ENCODE assay signal across 8 cellular contexts in the genomic region with DNA sequence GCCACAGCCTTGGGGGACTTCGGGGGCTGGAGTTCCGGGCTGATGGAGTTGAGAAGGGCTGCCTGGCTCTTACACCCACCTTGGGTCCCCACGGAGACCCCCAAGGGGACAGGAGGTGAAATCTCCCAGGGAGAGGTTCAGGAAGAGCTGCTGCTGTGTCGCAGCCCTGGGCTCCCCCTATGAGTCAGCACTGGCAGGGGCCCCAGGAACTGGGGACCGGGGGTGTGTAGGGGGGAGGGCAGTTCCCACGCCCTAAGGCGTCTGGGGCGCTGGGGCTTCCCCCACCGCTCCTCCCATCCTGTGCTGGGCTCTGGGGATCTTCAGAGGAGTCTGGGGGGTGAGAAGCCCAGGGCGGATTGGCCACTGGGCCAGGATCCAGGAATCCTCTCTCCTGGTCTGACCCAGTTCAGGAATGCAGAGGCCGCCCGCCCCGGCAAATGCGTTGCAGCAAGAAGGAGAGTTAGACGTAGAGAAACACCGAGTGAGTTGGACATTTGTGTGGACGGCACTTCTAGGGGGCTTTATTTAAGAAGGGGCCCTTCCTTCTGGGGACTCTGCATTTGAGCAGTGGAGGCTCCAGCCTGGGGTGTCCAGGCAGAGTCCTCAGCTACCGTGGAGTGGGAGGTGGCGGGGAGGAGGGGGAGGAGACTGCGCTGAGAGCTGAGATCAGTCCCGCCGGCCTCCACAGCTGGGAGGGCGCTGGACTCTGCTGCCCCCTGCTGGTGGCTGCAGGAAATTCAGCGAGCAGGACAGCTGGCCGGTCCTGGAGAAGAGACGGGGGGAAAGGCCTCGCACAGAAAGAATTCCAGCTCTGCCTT. TPM values are rescaled to one million over a fixed set of nuclear protein-coding genes. Genes with fewer than 3 reads are reported as not detected.
A peak's percentile ranks its signal among the peaks of the same experiment; 100 is the strongest.
DNase-seq lines count a peak whose midpoint lies in the region; ATAC-seq, FAIRE-seq and TF ChIP-seq lines count a peak whose summit lies in the region.

No MANE protein-coding gene starts in this region.

- H3K4me2 ChIP-seq in A549: peak overlapping the region; percentile 95

- no peaks in the 10 kb centered on the region for H3K27me3 ChIP-seq in layer of hippocampus (ENCODE audit: control insufficient read depth, insufficient read depth, low read length)

- H3K36me3 Mint-ChIP-seq in chondrocyte (ENCODE audit: low read depth): no peaks in the 10 kb centered on the region

- peak overlapping the region; percentile 98 for H3K27ac Mint-ChIP-seq in chondrocyte (ENCODE audit: unreplicated experiment)

- H3K27ac ChIP-seq in A549 (peak overlapping the region; percentile 92 to 96), layer of hippocampus (ENCODE audit: low read depth, low read length) (peak overlapping the region; percentile 84)

- no peaks in the 10 kb centered on the region for H3K9me3 ChIP-seq in A549

- peak overlapping the region; percentile 72 for H3K4me3 Mint-ChIP-seq in chondrocyte (ENCODE audit: unreplicated experiment)

- ATAC-seq in A549 (peak; percentile 81 to 88), GM18511 (IDR thresholded peaks at IDR 0.05; ENCODE audit: unreplicated experiment) (peak; percentile 82), HG03066 (IDR thresholded peaks at IDR 0.05; ENCODE audit: low read depth, unreplicated experiment) (peak; percentile 63)

- H3K9me3 Mint-ChIP-seq in chondrocyte (ENCODE audit: low read depth): no peaks in the 10 kb centered on the region

- CTCF ChIA-PET in A549 (lab: Yijun Ruan, JAX): interaction anchor here (0.6 to 20.6 kb wide), 20 partner anchors 10 to 265 kb away, joined by 3 to 271 read pairs (median 4); a partner anchor contains a TSS

- peak; percentile 92 to 95 for TF ChIP-seq RAD21 in A549 (conservative IDR thresholded peaks at IDR 0.05 in 1 of 2, IDR thresholded peaks at IDR 0.05 in 1 of 2)

- H3K27me3 Mint-ChIP-seq in chondrocyte (ENCODE audit: low read depth): no peaks in the 10 kb centered on the region

- peaks cover 63% of the 10 kb centered on the region for H3K4me1 ChIP-seq in A549

- POLR2A ChIA-PET in A549 (lab: Yijun Ruan, JAX): interaction anchor here (0.7 to 3.5 kb wide), 12 partner anchors 9 to 251 kb away, joined by 5 to 41 read pairs (median 7); a partner anchor contains a TSS

- TF ChIP-seq POLR2A in A549 (IDR thresholded peaks at IDR 0.05; ENCODE audit: low read length): no peak

- 0% methylated on average over 14 of the region's 27 CpGs for WGBS in A549 (ENCODE audit: missing lambda C conversion rate)

- H3K4me3 ChIP-seq in A549: peak overlapping the region; percentile 33

- TF ChIP-seq EP300 in A549 (IDR thresholded peaks at IDR 0.05): peak; percentile 51 to 73; a peak in 2 of 5 replicates

- no peak for FAIRE-seq in A549 (lab: Jason Lieb, UNC)

- peaks cover 53% of the 10 kb centered on the region for H3K4me1 Mint-ChIP-seq in chondrocyte (ENCODE audit: low read depth)

- peak in 1 of 2 experiments; percentile 90 for DNase-seq in A549 (ENCODE audit: low read depth in 1 of 2, low spot score in 1 of 2)
- peak; percentile 87 for DNase-seq in NCI-H2227 (lab: John Stamatoyannopoulos, UW; ENCODE audit: unreplicated experiment)
- DNase-seq in activated CD4-positive, CD25-positive, alpha-beta regulatory T cell treated with anti-CD3 and anti-CD28 coated beads, Interleukin-2, amount 50 U/mL, for 72 hours: peak; percentile 93
- no peak for DNase-seq in chondrocyte (ENCODE audit: low spot score)
- peak; percentile 65 to 89 (median 80) for DNase-seq in stimulated activated CD4-positive, alpha-beta T cell treated with anti-CD3 and anti-CD28 coated beads, Interleukin-1b, Interleukin-23, amount 100 ng/mL, for 24 hours (ENCODE audit: low read depth in 4 of 4, low spot score in 1 of 4)

- peak; percentile 76 for TF ChIP-seq CTCF in A549 (IDR thresholded peaks at IDR 0.05)
- TF ChIP-seq CTCF in chondrocyte (IDR thresholded peaks at IDR 0.05): peak; percentile 99

TF ChIP-seq in A549, 52 proteins besides CTCF, POLR2A, EP300 and RAD21 (continues in another document):
- TF ChIP-seq FOXS1 (CRISPR knock-in tag; IDR thresholded peaks at IDR 0.05): no peak
- no peak for TF ChIP-seq POLR2AphosphoS2 (conservative IDR thresholded peaks at IDR 0.05; ENCODE audit: low read length)
- TF ChIP-seq GATA3 (IDR thresholded peaks at IDR 0.05; ENCODE audit: borderline replicate concordance): peak; percentile 55; the same call in 1 of the 2 replicates
- TF ChIP-seq, protein P1, sequence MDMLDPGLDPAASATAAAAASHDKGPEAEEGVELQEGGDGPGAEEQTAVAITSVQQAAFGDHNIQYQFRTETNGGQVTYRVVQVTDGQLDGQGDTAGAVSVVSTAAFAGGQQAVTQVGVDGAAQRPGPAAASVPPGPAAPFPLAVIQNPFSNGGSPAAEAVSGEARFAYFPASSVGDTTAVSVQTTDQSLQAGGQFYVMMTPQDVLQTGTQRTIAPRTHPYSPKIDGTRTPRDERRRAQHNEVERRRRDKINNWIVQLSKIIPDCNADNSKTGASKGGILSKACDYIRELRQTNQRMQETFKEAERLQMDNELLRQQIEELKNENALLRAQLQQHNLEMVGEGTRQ (IDR thresholded peaks at IDR 0.05): no peak
- TF ChIP-seq, protein P2, sequence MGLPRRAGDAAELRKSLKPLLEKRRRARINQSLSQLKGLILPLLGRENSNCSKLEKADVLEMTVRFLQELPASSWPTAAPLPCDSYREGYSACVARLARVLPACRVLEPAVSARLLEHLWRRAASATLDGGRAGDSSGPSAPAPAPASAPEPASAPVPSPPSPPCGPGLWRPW (IDR thresholded peaks at IDR 0.05): no peak
- TF ChIP-seq ZC3H11A (IDR thresholded peaks at IDR 0.05): no peak
- TF ChIP-seq, protein P3, sequence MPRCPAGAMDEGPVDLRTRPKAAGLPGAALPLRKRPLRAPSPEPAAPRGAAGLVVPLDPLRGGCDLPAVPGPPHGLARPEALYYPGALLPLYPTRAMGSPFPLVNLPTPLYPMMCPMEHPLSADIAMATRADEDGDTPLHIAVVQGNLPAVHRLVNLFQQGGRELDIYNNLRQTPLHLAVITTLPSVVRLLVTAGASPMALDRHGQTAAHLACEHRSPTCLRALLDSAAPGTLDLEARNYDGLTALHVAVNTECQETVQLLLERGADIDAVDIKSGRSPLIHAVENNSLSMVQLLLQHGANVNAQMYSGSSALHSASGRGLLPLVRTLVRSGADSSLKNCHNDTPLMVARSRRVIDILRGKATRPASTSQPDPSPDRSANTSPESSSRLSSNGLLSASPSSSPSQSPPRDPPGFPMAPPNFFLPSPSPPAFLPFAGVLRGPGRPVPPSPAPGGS (IDR thresholded peaks at IDR 0.05): peak; percentile 60; the same call in 1 of the 3 replicates
- no peak for TF ChIP-seq SREBF2 (IDR thresholded peaks at IDR 0.05)
- no peak for TF ChIP-seq ESRRA (IDR thresholded peaks at IDR 0.05; ENCODE audit: borderline replicate concordance, low read length)
- TF ChIP-seq, protein P4, sequence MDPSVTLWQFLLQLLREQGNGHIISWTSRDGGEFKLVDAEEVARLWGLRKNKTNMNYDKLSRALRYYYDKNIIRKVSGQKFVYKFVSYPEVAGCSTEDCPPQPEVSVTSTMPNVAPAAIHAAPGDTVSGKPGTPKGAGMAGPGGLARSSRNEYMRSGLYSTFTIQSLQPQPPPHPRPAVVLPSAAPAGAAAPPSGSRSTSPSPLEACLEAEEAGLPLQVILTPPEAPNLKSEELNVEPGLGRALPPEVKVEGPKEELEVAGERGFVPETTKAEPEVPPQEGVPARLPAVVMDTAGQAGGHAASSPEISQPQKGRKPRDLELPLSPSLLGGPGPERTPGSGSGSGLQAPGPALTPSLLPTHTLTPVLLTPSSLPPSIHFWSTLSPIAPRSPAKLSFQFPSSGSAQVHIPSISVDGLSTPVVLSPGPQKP (IDR thresholded peaks at IDR 0.05; ENCODE audit: low read depth, low read length): no peak
- TF ChIP-seq SMC3 (IDR thresholded peaks at IDR 0.05): peak; percentile 89
- no peak for TF ChIP-seq ZFP36 (IDR thresholded peaks at IDR 0.05; ENCODE audit: borderline replicate concordance, partially characterized antibody)
- TF ChIP-seq FOSL2 (IDR thresholded peaks at IDR 0.05): no peak
- TF ChIP-seq FOSL2 (CRISPR knock-in tag; IDR thresholded peaks at IDR 0.05): peak; percentile 89
- no peak for TF ChIP-seq RCOR1 (IDR thresholded peaks at IDR 0.05; ENCODE audit: low read depth, low read length)
- TF ChIP-seq ZNF302 (CRISPR knock-in tag; IDR thresholded peaks at IDR 0.05): no peak
- no peak for TF ChIP-seq HDAC2 (IDR thresholded peaks at IDR 0.05)
- no peak for TF ChIP-seq NR3C1 (IDR thresholded peaks at IDR 0.05)
- TF ChIP-seq, protein P5, sequence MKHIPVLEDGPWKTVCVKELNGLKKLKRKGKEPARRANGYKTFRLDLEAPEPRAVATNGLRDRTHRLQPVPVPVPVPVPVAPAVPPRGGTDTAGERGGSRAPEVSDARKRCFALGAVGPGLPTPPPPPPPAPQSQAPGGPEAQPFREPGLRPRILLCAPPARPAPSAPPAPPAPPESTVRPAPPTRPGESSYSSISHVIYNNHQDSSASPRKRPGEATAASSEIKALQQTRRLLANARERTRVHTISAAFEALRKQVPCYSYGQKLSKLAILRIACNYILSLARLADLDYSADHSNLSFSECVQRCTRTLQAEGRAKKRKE (CRISPR knock-in tag; IDR thresholded peaks at IDR 0.05; ENCODE audit: low read depth): 0 out of 2 replicates have a peak, but pooled peaks have one; percentile 63

RNA-seq across cellular contexts. Expression of a gene that starts 15.0 kb away (rescaled TPM):
- 0.31 and 0.53 TPM in 2 replicates for polyA plus RNA-seq in A549 (2011; rRNA removed)
- 0.79 and 1.8 TPM in 2 replicates for polyA plus RNA-seq in A549 (2012; cell fraction: cytosol; rRNA removed)
- polyA plus RNA-seq in A549 (2012; cell fraction: nucleus; rRNA removed): 2.4 and 2.7 TPM in 2 replicates
- polyA plus RNA-seq in A549 (2017; fragmentation: RNase III; extraction: RNeasy Plus Mini Kit Qiagen cat#74134 plus additional on column Dnase treatment): 0.78 to 1.2 TPM (median 1.1 TPM) in 3 replicates
- polyA minus RNA-seq in A549 (2011; rRNA and poly(A)+ RNA removed): not detected in 2 replicates
- total RNA-seq in chondrocyte: 4.4 to 6.7 TPM (median 4.7 TPM) in 3 replicates

RNA-seq across cellular contexts. Expression of a gene that starts 44.0 kb away (rescaled TPM):
- polyA plus RNA-seq in A549 (2011; rRNA removed) (0.09 and 0.12 TPM in 2 replicates), A549 (2017; fragmentation: RNase III; extraction: RNeasy Plus Mini Kit Qiagen cat#74134 plus additional on column Dnase treatment) (1.1 to 2.3 TPM (median 1.2 TPM) in 3 replicates)
- 0.21 and 0.31 TPM in 2 replicates for polyA plus RNA-seq in A549 (2012; cell fraction: cytosol; rRNA removed)
- polyA plus RNA-seq in A549 (2012; cell fraction: nucleus; rRNA removed): 0.92 and 1.1 TPM in 2 replicates
- 0.29 TPM in 2 replicates for polyA minus RNA-seq in A549 (2011; rRNA and poly(A)+ RNA removed)
- 2.9 to 3.5 TPM (median 3.0 TPM) in 3 replicates for total RNA-seq in chondrocyte

RNA-seq across cellular contexts. Expression of a gene that starts 44.1 kb away (rescaled TPM):
- 4.7 and 4.8 TPM in 2 replicates for polyA plus RNA-seq in A549 (2011; rRNA removed)
- polyA plus RNA-seq in A549 (2012; cell fraction: cytosol; rRNA removed): 10.0 and 12.1 TPM in 2 replicates
- 28.8 and 38.8 TPM in 2 replicates for polyA plus RNA-seq in A549 (2012; cell fraction: nucleus; rRNA removed)
- polyA plus RNA-seq in A549 (2017; fragmentation: RNase III; extraction: RNeasy Plus Mini Kit Qiagen cat#74134 plus additional on column Dnase treatment): 13.9 to 15.3 TPM (median 14.0 TPM) in 3 replicates
- polyA minus RNA-seq in A549 (2011; rRNA and poly(A)+ RNA removed): 7.6 and 9.0 TPM in 2 replicates
- 33.7 to 42.9 TPM (median 35.2 TPM) in 3 replicates for total RNA-seq in chondrocyte
